Comparison of ENCODE assay signal across 13 cellular contexts in the genomic region with DNA sequence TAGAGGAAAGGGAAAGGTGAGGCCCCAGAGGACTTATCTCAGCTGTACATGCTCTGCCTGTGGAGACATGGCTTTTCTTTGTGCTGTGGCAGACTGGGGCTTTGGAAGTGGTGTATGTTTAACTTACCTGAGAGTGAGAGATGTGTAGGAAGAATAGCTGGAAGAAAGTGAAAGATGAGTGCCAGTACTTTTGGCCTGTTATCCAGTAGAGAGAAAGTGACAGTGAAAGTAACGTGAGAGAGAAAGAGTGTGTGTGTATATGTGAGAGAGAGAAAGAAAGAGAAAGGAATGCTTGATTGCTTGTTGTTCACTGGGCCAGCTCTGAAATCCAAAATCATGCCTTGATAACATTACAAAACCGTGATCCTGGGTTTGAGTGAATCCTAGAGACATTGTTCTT. TPM values are rescaled to one million over a fixed set of nuclear protein-coding genes. Genes with fewer than 3 reads are reported as not detected.
DNase-seq lines count a peak whose midpoint lies in the region; ATAC-seq and TF ChIP-seq lines count a peak whose summit lies in the region.
"Had no signal": no experiment of that assay in that cellular context is flagged by ENCODE, and none has a peak within 500 bp of the region (broad histone marks: within the 10 kb centered on the region; RNA-seq: fewer than 3 reads in every experiment).

No MANE protein-coding gene starts in this region.

- CTCF ChIA-PET in CD8-positive, alpha-beta T cell (lab: Charles Lee), result no interaction called here

- H3K27ac ChIP-seq in CD8-positive, alpha-beta T cell (ENCODE audit: low read depth, low read length), result no peak overlapping the region
- peak overlapping the region; percentile 99 for H3K27ac ChIP-seq in HL-60 (replicated peaks)
- peak overlapping the region; percentile 69 for H3K27ac ChIP-seq in cingulate gyrus (ENCODE audit: low read depth, low read length)
- peak overlapping the region in 11 of 21 experiments; percentile 8 to 71 (median 32) for H3K27ac ChIP-seq in skin epidermis
- H3K27ac ChIP-seq: colonic mucosa had no signal

- ATAC-seq in CD8-positive, alpha-beta T cell, result no peak
- no peak for ATAC-seq in GM21528 (IDR thresholded peaks at IDR 0.05; ENCODE audit: low FRiP score, unreplicated experiment)

- no peak overlapping the region for H3K4me3 ChIP-seq in CD8-positive, alpha-beta T cell (ENCODE audit: low read depth, low read length)
- H3K4me3 ChIP-seq in HL-60 (replicated peaks; ENCODE audit: insufficient read depth, low read length) (no peak overlapping the region), skin epidermis (no peak overlapping the region)
- H3K4me3 ChIP-seq: colonic mucosa, tibial nerve had no signal

- H3K27ac Mint-ChIP-seq in CD8-positive, alpha-beta T cell, result peak overlapping the region; percentile 41

- H3K4me1 ChIP-seq in CD8-positive, alpha-beta T cell (ENCODE audit: insufficient read depth, low read length), result peaks cover 45% of the 10 kb centered on the region
- H3K4me1 ChIP-seq: BE2C, colonic mucosa had no signal

- no peak overlapping the region for H3K4me3 Mint-ChIP-seq in CD8-positive, alpha-beta T cell

- POLR2A ChIA-PET in CD8-positive, alpha-beta T cell (lab: Charles Lee), result no interaction called here

- no peaks in the 10 kb centered on the region for H3K27me3 ChIP-seq in CD8-positive, alpha-beta T cell (ENCODE audit: insufficient read depth, low read length)
- H3K27me3 ChIP-seq in HL-60 (ENCODE audit: insufficient read depth, poor library complexity, severe bottlenecking), result no peaks in the 10 kb centered on the region
- H3K27me3 ChIP-seq: BE2C, colonic mucosa, tibial nerve had no signal

- peaks cover 63% of the 10 kb centered on the region for H3K4me1 Mint-ChIP-seq in CD8-positive, alpha-beta T cell (ENCODE audit: low read depth)

- H3K36me3 ChIP-seq in CD8-positive, alpha-beta T cell (ENCODE audit: insufficient read depth, low read length), result no peaks in the 10 kb centered on the region
- H3K36me3 ChIP-seq: BE2C, colonic mucosa had no signal

- H3K36me3 Mint-ChIP-seq in CD8-positive, alpha-beta T cell, result no peaks in the 10 kb centered on the region

- no peaks in the 10 kb centered on the region for H3K9me3 ChIP-seq in CD8-positive, alpha-beta T cell (ENCODE audit: low read length)
- H3K9me3 ChIP-seq: BE2C, colonic mucosa, tibial nerve had no signal

- DNase-seq in CD8-positive, alpha-beta T cell, result no peak
- DNase-seq in HL-60 (ENCODE audit: low read depth in 1 of 2, low spot score in 1 of 2) (no peak), AG08396 (ENCODE audit: low spot score) (no peak), HCEC 1CT (no peak)
- DNase-seq: aorta; NK-92 treated with Interleukin-12 subunit alpha and Interleukin-12 subunit beta, amount 100 ng/mL, for 24 hours; stimulated activated CD4-positive, alpha-beta T cell treated with anti-CD3 and anti-CD28 coated beads, Interleukin-4, amount 100 ng/mL, for 4 hours had no signal

- H3K9me3 Mint-ChIP-seq in CD8-positive, alpha-beta T cell, result no peaks in the 10 kb centered on the region

- TF ChIP-seq CTCF in CD8-positive, alpha-beta T cell (IDR thresholded peaks at IDR 0.05), result no peak
- TF ChIP-seq CTCF in HL-60 (IDR thresholded peaks at IDR 0.05; ENCODE audit: insufficient read depth, low read length), result no peak

- no peaks in the 10 kb centered on the region for H3K27me3 Mint-ChIP-seq in CD8-positive, alpha-beta T cell (ENCODE audit: low read depth)

- intact Hi-C loops in CD8-positive, alpha-beta T cell (cut with DNase I, micrococcal nuclease), result loop anchor here (5.0 to 10.0 kb wide), 3 partner anchors 114 to 402 kb away; no protein-coding TSS in a partner anchor

RNA-seq across cellular contexts. Expression of a gene that starts 25.5 kb away (rescaled TPM):
- total RNA-seq in CD8-positive, alpha-beta T cell, result 10 to 100 TPM; 16.1 to 19.7 TPM
